In the genomic region with DNA sequence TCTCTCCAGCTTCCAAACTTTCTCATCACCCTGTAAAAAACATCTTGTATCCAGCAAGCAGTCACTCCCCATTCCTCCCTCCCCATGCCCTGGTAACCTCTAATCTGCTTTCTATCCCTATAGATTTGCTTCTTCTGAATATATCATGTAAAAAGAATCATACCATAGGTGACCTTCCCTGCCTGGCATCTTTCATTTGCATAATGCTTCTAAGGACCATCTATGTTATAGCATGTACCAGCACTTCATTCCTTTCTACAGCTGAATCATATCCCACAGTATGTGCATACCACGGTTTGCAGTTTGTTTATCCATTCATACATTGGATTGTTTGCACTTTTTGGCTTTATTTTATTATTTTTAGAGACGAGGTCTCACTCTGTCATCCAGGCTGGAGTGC, we compare ENCODE assay signal across 20 cellular contexts. TPM values are rescaled to one million over a fixed set of nuclear protein-coding genes. Genes with fewer than 3 reads are reported as not detected.
DNase-seq lines count a peak whose midpoint lies in the region; ATAC-seq and TF ChIP-seq lines count a peak whose summit lies in the region.
"Had no signal": no experiment of that assay in that cellular context is flagged by ENCODE, and none has a peak within 500 bp of the region (broad histone marks: within the 10 kb centered on the region; RNA-seq: fewer than 3 reads in every experiment).

No MANE protein-coding gene starts in this region.

- BruUV-seq in PC-9 (replicated peaks; lab: Mats Ljungman, UMichigan), result no TSS peak

- H3K4me3 Mint-ChIP-seq in T-helper 17 cell, result no peak overlapping the region
- H3K4me3 Mint-ChIP-seq: CD14-positive monocyte, GM23338 had no signal

- no peak for ATAC-seq in T-helper 17 cell
- ATAC-seq in GM21786 (IDR thresholded peaks at IDR 0.05; ENCODE audit: unreplicated experiment), result no peak
- ATAC-seq: GM12878, GM23338, HCT116, SK-N-SH treated with all-trans-retinoic acid at 6 μM for 48 hours had no signal

- peaks cover 47% of the 10 kb centered on the region for H3K4me1 ChIP-seq in BLaER1
- H3K4me1 ChIP-seq in PC-9 (replicated peaks; ENCODE audit: insufficient read depth), result peaks cover 61% of the 10 kb centered on the region

- no peaks in the 10 kb centered on the region for H3K9me3 ChIP-seq in BLaER1
- H3K9me3 ChIP-seq in PC-9 (ENCODE audit: insufficient read depth, low read depth), result no peaks in the 10 kb centered on the region
- no peaks in the 10 kb centered on the region for H3K9me3 ChIP-seq in T-helper 17 cell (ENCODE audit: control insufficient read depth, low read length, poor library complexity, severe bottlenecking)

- H3K27me3 Mint-ChIP-seq in T-helper 17 cell, result no peaks in the 10 kb centered on the region

- no peaks in the 10 kb centered on the region for H3K9me2 ChIP-seq in PC-9 (ENCODE audit: insufficient read depth)

- intact Hi-C loops in PC-9 (cut with micrococcal nuclease; ENCODE audit: unreplicated experiment), result no loop called here

- H3K79me2 ChIP-seq in PC-9 (ENCODE audit: low read depth), result no peaks in the 10 kb centered on the region

- H3K4me2 ChIP-seq in BLaER1 (0 out of 2 replicates have a peak overlapping the region, but pooled peaks have one; percentile 22), PC-9 (peak overlapping the region; percentile 26; the same call in 1 of the 2 replicates)
- H3K4me2 ChIP-seq: GM23338 had no signal

- no peaks in the 10 kb centered on the region for H4K20me1 ChIP-seq in BLaER1
- no peaks in the 10 kb centered on the region for H4K20me1 ChIP-seq in PC-9 (ENCODE audit: insufficient read depth)

- H3K36me3 Mint-ChIP-seq in T-helper 17 cell (ENCODE audit: low read depth), result no peaks in the 10 kb centered on the region
- H3K36me3 Mint-ChIP-seq: CD14-positive monocyte had no signal

- H3K9ac ChIP-seq in BLaER1, result no peak overlapping the region

- H3K4me3 ChIP-seq in BLaER1 (no peak overlapping the region), PC-9 (no peak overlapping the region), choroid plexus epithelial cell (ENCODE audit: low read depth, low read length) (no peak overlapping the region)
- H3K4me3 ChIP-seq: GM12878, GM23338 had no signal

- DNase-seq in PC-9 (no peak), choroid plexus epithelial cell (ENCODE audit: low read depth) (peak; percentile 16), iris pigment epithelial cell (ENCODE audit: low read depth) (peak; percentile 34), T-helper 17 cell (no peak), ureter (ENCODE audit: low spot score) (no peak), COLO829 (ENCODE audit: low spot score) (no peak)
- DNase-seq: DMS 273 treated with DMSO at 0.1 percent for 48 hours, DND-41, GDM1, NCI-H1105, NCI-H2081 treated with DMSO at 0.1 percent for 48 hours, NCI-H446 treated with DMSO at 0.1 percent for 48 hours, SIG-M5 had no signal

- H3K4me1 Mint-ChIP-seq in T-helper 17 cell, result peaks cover 7% of the 10 kb centered on the region

- POLR2A ChIA-PET in PC-9 (lab: Charles Lee; ENCODE audit: unreplicated experiment), result no interaction called here

- no peaks in the 10 kb centered on the region for H3K36me3 ChIP-seq in BLaER1
- H3K36me3 ChIP-seq in PC-9 (ENCODE audit: low read depth), result no peaks in the 10 kb centered on the region

- H2AFZ ChIP-seq in PC-9, result no peak overlapping the region
- H2AFZ ChIP-seq: GM23338 had no signal

- H3F3A ChIP-seq in PC-9 (ENCODE audit: insufficient read depth, low read depth), result peaks cover 60% of the 10 kb centered on the region

- CTCF ChIA-PET in PC-9 (lab: Charles Lee), result no interaction called here

- TF ChIP-seq CTCF in PC-9 (conservative IDR thresholded peaks at IDR 0.05) (no peak), choroid plexus epithelial cell (conservative IDR thresholded peaks at IDR 0.05; ENCODE audit: low read depth, low read length) (no peak)

- no peak overlapping the region for H3K27ac ChIP-seq in BLaER1
- peak overlapping the region; percentile 90 for H3K27ac ChIP-seq in PC-9

- H3K27ac Mint-ChIP-seq in T-helper 17 cell, result no peak overlapping the region
- H3K27ac Mint-ChIP-seq: GM23338 had no signal

- no peaks in the 10 kb centered on the region for H3K27me3 ChIP-seq in BLaER1
- no peaks in the 10 kb centered on the region for H3K27me3 ChIP-seq in PC-9 (ENCODE audit: insufficient read depth, low read depth)

RNA-seq across cellular contexts. Expression of gene VPS37B, which starts 22.9 kb away (rescaled TPM):
- total RNA-seq in PC-9 (2021) (51.4 and 53.5 TPM in 2 replicates), T-helper 17 cell (10 to 100 TPM; 82.2 to 90.5 TPM), ureter (59.7 TPM)

RNA-seq across cellular contexts. Expression of gene ABCB9, which starts 47.4 kb away (rescaled TPM):
- total RNA-seq in PC-9 (2021) (11.4 and 13.0 TPM in 2 replicates), T-helper 17 cell (1 to 10 TPM; 4.1 to 6.1 TPM), ureter (7.2 TPM)

RNA-seq across cellular contexts. Expression of gene OGFOD2, which starts 56.2 kb away (rescaled TPM):
- total RNA-seq in PC-9 (2021) (33.5 and 36.1 TPM in 2 replicates), T-helper 17 cell (10 to 100 TPM; 17.9 to 20.3 TPM), ureter (24.5 TPM)

Comparison
In these comparisons a context has a peak if more than half of its experiments do, and no peak if none do; other contexts are left out.
1. DNase-seq: peak in choroid plexus epithelial cell (single experiment) and iris pigment epithelial cell (single experiment); none in PC-9 (0 of 2), T-helper 17 cell (0 of 3), ureter (single experiment) and COLO829 (single experiment).